ENCODE assay signal across 13 cellular contexts in genomic region chr2:166411473-166412230, GRCh38. TPM values are rescaled to one million over a fixed set of nuclear protein-coding genes. Genes with fewer than 3 reads are reported as not detected.
DNase-seq lines count a peak whose midpoint lies in the region; ATAC-seq and TF ChIP-seq lines count a peak whose summit lies in the region.
"Had no signal": no experiment of that assay in that cellular context is flagged by ENCODE, and none has a peak within 500 bp of the region (broad histone marks: within the 10 kb centered on the region; RNA-seq: fewer than 3 reads in every experiment).

No MANE protein-coding gene starts in this region.

- no peak overlapping the region for H2AK5ac ChIP-seq in neuronal stem cell (ENCODE audit: low read depth, low read length)

- H2BK5ac ChIP-seq in neuronal stem cell (ENCODE audit: low read length), result no peak overlapping the region

- no peak overlapping the region for H3K4me3 ChIP-seq in GM23338
- H3K4me3 ChIP-seq in SJSA1, result no peak overlapping the region
- no peak overlapping the region for H3K4me3 ChIP-seq in epithelial cell of esophagus (ENCODE audit: low read length)
- no peak overlapping the region for H3K4me3 ChIP-seq in neuronal stem cell (ENCODE audit: low read length in 2 of 2)
- no peak overlapping the region for H3K4me3 ChIP-seq in lower leg skin (ENCODE audit: low read depth, poor library complexity, severe bottlenecking)
- H3K4me3 ChIP-seq in Peyer's patch, result no peak overlapping the region

- peak overlapping the region; percentile 57 for H3K27ac Mint-ChIP-seq in GM23338
- H3K27ac Mint-ChIP-seq: activated CD4-positive, alpha-beta memory T cell treated with anti-CD3 and anti-CD28 coated beads for 36 hours had no signal

- no peaks in the 10 kb centered on the region for H3K9me3 ChIP-seq in SJSA1 (replicated peaks)
- H3K9me3 ChIP-seq in neuronal stem cell (replicated peaks in 1 of 2; ENCODE audit: control insufficient read depth in 2 of 2, insufficient read depth in 1 of 2, low read depth in 1 of 2, low read length in 2 of 2), result no peaks in the 10 kb centered on the region
- no peaks in the 10 kb centered on the region for H3K9me3 ChIP-seq in Peyer's patch

- H3K36me3 ChIP-seq in GM23338 (ENCODE audit: insufficient read depth) (no peaks in the 10 kb centered on the region), SJSA1 (no peaks in the 10 kb centered on the region), neuronal stem cell (replicated peaks in 1 of 2; ENCODE audit: control insufficient read depth in 2 of 2, insufficient read depth in 2 of 2, low read length in 2 of 2) (no peaks in the 10 kb centered on the region), Peyer's patch (no peaks in the 10 kb centered on the region)

- no peaks in the 10 kb centered on the region for H4K20me1 ChIP-seq in GM23338 (replicated peaks; ENCODE audit: insufficient read depth)

- H3K9me3 Mint-ChIP-seq in GM23338, result no peaks in the 10 kb centered on the region
- H3K9me3 Mint-ChIP-seq: activated CD4-positive, alpha-beta memory T cell treated with anti-CD3 and anti-CD28 coated beads for 36 hours had no signal

- H3K27ac ChIP-seq in GM23338 (ENCODE audit: low read depth) (no peak overlapping the region), SJSA1 (peak overlapping the region; percentile 96), neuronal stem cell (replicated peaks; ENCODE audit: low read length) (no peak overlapping the region), Peyer's patch (no peak overlapping the region)

- H3K27me3 ChIP-seq in GM23338 (ENCODE audit: insufficient read depth), result no peaks in the 10 kb centered on the region
- no peaks in the 10 kb centered on the region for H3K27me3 ChIP-seq in SJSA1 (replicated peaks)
- no peaks in the 10 kb centered on the region for H3K27me3 ChIP-seq in neuronal stem cell (ENCODE audit: control insufficient read depth in 3 of 3, insufficient read depth in 3 of 3, low read depth in 1 of 3, low read length in 3 of 3)
- H3K27me3 ChIP-seq in Peyer's patch, result no peaks in the 10 kb centered on the region

- H3K23ac ChIP-seq in neuronal stem cell (ENCODE audit: low read depth, low read length, poor library complexity), result no peak overlapping the region

- H3K4ac ChIP-seq in neuronal stem cell (ENCODE audit: low read length), result no peak overlapping the region

- H3K4me2 ChIP-seq in GM23338 (no peak overlapping the region), neuronal stem cell (ENCODE audit: insufficient read depth, low read length, poor library complexity, severe bottlenecking) (no peak overlapping the region)

- TF ChIP-seq POLR2A in lower leg skin (IDR thresholded peaks at IDR 0.05) (no peak), Peyer's patch (IDR thresholded peaks at IDR 0.05) (no peak)

- no peak overlapping the region for H2BK120ac ChIP-seq in neuronal stem cell (ENCODE audit: low read depth, low read length)

- no peak overlapping the region for H3K9ac ChIP-seq in neuronal stem cell (ENCODE audit: low read depth, low read length, poor library complexity)

- H3K9me2 ChIP-seq in GM23338 (ENCODE audit: insufficient read depth), result no peaks in the 10 kb centered on the region

- WGBS in neuronal stem cell (ENCODE audit: extremely low coverage in 2 of 2, insufficient read length in 2 of 2, insufficient replicate concordance in 1 of 2), 2 donors, result no CpG with 5 or more reads among the region's 6 CpGs
- 60 to 65% methylated on average over 6 of the region's 6 CpGs for WGBS in lower leg skin, 2 donors

- H3K27me3 Mint-ChIP-seq in GM23338 (ENCODE audit: insufficient read depth, low read depth, poor library complexity), result no peaks in the 10 kb centered on the region
- H3K27me3 Mint-ChIP-seq: activated CD4-positive, alpha-beta memory T cell treated with anti-CD3 and anti-CD28 coated beads for 36 hours had no signal

- H3K18ac ChIP-seq in neuronal stem cell (ENCODE audit: low read length), result no peak overlapping the region

- H2BK12ac ChIP-seq in neuronal stem cell (ENCODE audit: low read length), result no peak overlapping the region

- peaks cover 5% of the 10 kb centered on the region; the same call in 1 of the 2 replicates for H3K4me1 ChIP-seq in GM23338 (ENCODE audit: insufficient read depth)
- peaks cover 36% of the 10 kb centered on the region for H3K4me1 ChIP-seq in SJSA1 (replicated peaks)
- no peaks in the 10 kb centered on the region for H3K4me1 ChIP-seq in neuronal stem cell (ENCODE audit: control insufficient read depth in 2 of 2, insufficient read depth in 1 of 2, low read depth in 1 of 2, low read length in 2 of 2)
- H3K4me1 ChIP-seq in Peyer's patch, result no peaks in the 10 kb centered on the region

- intact Hi-C loops in lower leg skin (cut with DNase I; ENCODE audit: low total_unique reads), result no loop called here

- H3F3A ChIP-seq in GM23338 (replicated peaks; ENCODE audit: low read depth), result no peaks in the 10 kb centered on the region

- peak overlapping the region; percentile 70; the same call in 1 of the 2 replicates for H2AFZ ChIP-seq in GM23338
- H2AFZ ChIP-seq in neuronal stem cell (ENCODE audit: low read length), result peak overlapping the region; percentile 8

- DNase-seq in GM23338 (ENCODE audit: low spot score) (no peak), SJSA1 (ENCODE audit: low read depth in 1 of 2, low spot score in 2 of 2) (peak; percentile 61 to 80), epithelial cell of esophagus (ENCODE audit: low read depth) (peak; percentile 46), neuronal stem cell (ENCODE audit: low spot score) (no peak), lower leg skin (ENCODE audit: low spot score in 2 of 2) (no peak), Peyer's patch (no peak)
- DNase-seq in activated CD4-positive, alpha-beta T cell treated with anti-CD3 and anti-CD28 coated beads, Interleukin-2, amount 50 U/mL, for 1 hour, result no peak
- DNase-seq: activated CD4-positive, alpha-beta memory T cell treated with anti-CD3 and anti-CD28 coated beads for 36 hours; activated effector memory CD4-positive, alpha-beta T cell treated with Interleukin-2 at 50 U/mL for 16 hours; caudate nucleus; right cardiac atrium had no signal

- no peak overlapping the region for H4K8ac ChIP-seq in neuronal stem cell (ENCODE audit: low read depth, low read length)

- H3K36me3 Mint-ChIP-seq in GM23338 (ENCODE audit: low read depth), result no peaks in the 10 kb centered on the region
- H3K36me3 Mint-ChIP-seq: activated CD4-positive, alpha-beta memory T cell treated with anti-CD3 and anti-CD28 coated beads for 36 hours had no signal

- no peaks in the 10 kb centered on the region for H3K4me1 Mint-ChIP-seq in GM23338

- no peaks in the 10 kb centered on the region for H3K79me2 ChIP-seq in GM23338 (replicated peaks; ENCODE audit: insufficient read depth)

- no peaks in the 10 kb centered on the region for H3K79me1 ChIP-seq in neuronal stem cell (ENCODE audit: low read depth, low read length)

- H3K14ac ChIP-seq in neuronal stem cell (ENCODE audit: low read length), result no peak overlapping the region

- H4K91ac ChIP-seq in neuronal stem cell (ENCODE audit: low read depth, low read length, poor library complexity), result no peak overlapping the region

- H2BK15ac ChIP-seq in neuronal stem cell (ENCODE audit: low read length), result no peak overlapping the region

- H3K4me3 Mint-ChIP-seq in GM23338, result no peak overlapping the region
- H3K4me3 Mint-ChIP-seq: activated CD4-positive, alpha-beta memory T cell treated with anti-CD3 and anti-CD28 coated beads for 36 hours had no signal

- ATAC-seq in GM23338 (no peak; the same call in 2 of the 3 replicates), GM19395 (IDR thresholded peaks at IDR 0.05; ENCODE audit: unreplicated experiment) (no peak)
- ATAC-seq: right cardiac atrium had no signal

- TF ChIP-seq CTCF in GM23338 (conservative IDR thresholded peaks at IDR 0.05; ENCODE audit: low read depth in 2 of 2) (no peak), epithelial cell of esophagus (IDR thresholded peaks at IDR 0.05; ENCODE audit: insufficient read depth, low read depth, low read length, missing control alignments) (no peak), lower leg skin (IDR thresholded peaks at IDR 0.05) (no peak), Peyer's patch (IDR thresholded peaks at IDR 0.05) (no peak)

TF ChIP-seq in GM23338, 12 proteins besides CTCF, POLR2A, EP300 and RAD21:
- TF ChIP-seq POLR2AphosphoS5 (IDR thresholded peaks at IDR 0.05; ENCODE audit: low read depth) (no peak), ZNF331 (CRISPR knock-in tag; IDR thresholded peaks at IDR 0.05; ENCODE audit: low read depth) (no peak), CREB1 (CRISPR knock-in tag; IDR thresholded peaks at IDR 0.05; ENCODE audit: low read depth) (no peak)

RNA-seq across cellular contexts. Expression of gene SCN9A, which starts 35.9 kb away (rescaled TPM):
- 8.8 and 10.5 TPM in 2 replicates for total RNA-seq in GM23338 (2014; rRNA removed; shearing (Covaris generic))
- polyA plus RNA-seq in GM23338 (2016; fragmentation: Nextera tagmentation; extraction: Ambion mirVana), result 8.1 and 9.5 TPM in 2 replicates
- total RNA-seq in SJSA1 (2014; rRNA removed; shearing (Covaris generic)), result 11.5 and 19.9 TPM in 2 replicates
- polyA plus RNA-seq in neuronal stem cell (2013, experiment 1 of 2), result 0.17 TPM
- polyA plus RNA-seq in neuronal stem cell (2013, experiment 2 of 2), result 0.21 TPM
- total RNA-seq in lower leg skin (1 to 10 TPM in 2 of 4 donors, under 1 TPM in 2; 0.51 to 3.5 (median 1.3) TPM), Peyer's patch (10 to 100 TPM in 1 of 4 donors, 1 to 10 TPM in 3; 7.5 to 19.8 (median 8.7) TPM)
- total RNA-seq: activated CD4-positive, alpha-beta memory T cell treated with anti-CD3 and anti-CD28 coated beads for 36 hours; G401 had no signal

Comparison
In these comparisons a context has a peak if more than half of its experiments do, and no peak if none do; other contexts are left out.
1. DNase-seq: peak in SJSA1 (2 of 2) and epithelial cell of esophagus (single experiment); none in GM23338 (single experiment), neuronal stem cell (single experiment), lower leg skin (0 of 2), Peyer's patch (0 of 3) and activated CD4-positive, alpha-beta T cell treated with anti-CD3 and anti-CD28 coated beads, Interleukin-2, amount 50 U/mL, for 1 hour (single experiment).